Comparison of ENCODE assay signal across 19 cellular contexts in the genomic region with DNA sequence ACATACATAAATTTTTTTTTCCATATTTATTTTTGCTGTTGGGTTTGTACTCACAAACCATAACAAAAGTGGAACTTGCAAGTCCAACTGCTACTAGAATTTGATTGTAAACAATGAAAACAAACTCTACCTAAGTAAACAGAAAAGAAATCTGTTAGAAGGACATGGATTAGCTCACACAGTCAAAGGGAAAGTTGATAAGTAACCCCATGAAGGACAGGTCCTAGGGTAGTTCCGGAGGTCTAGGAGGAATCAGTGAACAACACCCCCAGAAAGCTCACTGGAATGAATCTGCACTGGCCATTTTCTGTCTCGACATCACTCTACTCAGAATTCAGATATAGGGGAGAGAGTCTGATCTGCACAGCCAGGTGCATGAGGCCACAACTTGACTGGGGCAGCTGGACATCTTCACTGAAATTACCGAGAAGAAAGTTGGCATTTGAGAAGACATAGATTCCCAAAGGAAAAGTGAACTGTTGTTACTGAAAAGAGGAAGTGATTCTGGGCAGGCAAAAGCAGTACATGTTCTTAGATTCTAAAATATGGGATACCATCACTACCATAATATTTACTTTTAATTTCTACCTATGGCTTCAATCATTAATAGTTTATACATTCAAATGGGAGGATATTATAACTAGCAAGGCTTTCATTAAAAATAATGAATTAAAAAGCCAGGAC.
"Had no signal": no experiment of that assay in that cellular context is flagged by ENCODE, and none has a peak within 500 bp of the region (broad histone marks: within the 10 kb centered on the region; RNA-seq: fewer than 3 reads in every experiment).

No MANE protein-coding gene starts in this region.

- H3K9me3 Mint-ChIP-seq: activated CD4-positive, alpha-beta T cell treated with anti-CD3 and anti-CD28 coated beads, Interleukin-2, amount 10 ng/mL, durations not matched to agents 7 days and 5 days; activated naive CD8-positive, alpha-beta T cell treated with anti-CD3 and anti-CD28 coated beads, Interleukin-2, amount 10 ng/mL, durations not matched to agents 7 days and 5 days; activated T-cell treated with anti-CD3 and anti-CD28 coated beads, Interleukin-2, amount 50 U/mL, for 24 hours; activated T-helper 2 cell treated with anti-CD3 and anti-CD28 coated beads, Interferon-gamma antibody, Interleukin-2, Interleukin-4, amounts not matched to agents 10 μg/mL and 5 μg/mL and 100 μg/mL, durations not matched to agents 14 hours and 24 hours and 36 hours; neural crest cell; stimulated activated effector memory CD8-positive, alpha-beta T cell treated with anti-CD3 and anti-CD28 coated beads, Interleukin-12 subunit alpha, Interleukin-12 subunit beta, amount 100 ng/mL, for 72 hours had no signal

- DNase-seq: activated CD4-positive, alpha-beta T cell treated with anti-CD3 and anti-CD28 coated beads, Interleukin-2, amount 10 ng/mL, durations not matched to agents 7 days and 5 days; activated CD8-positive, alpha-beta T cell treated with anti-CD3 and anti-CD28 coated beads, Interleukin-2, amount 10 ng/mL, durations not matched to agents 7 days and 5 days; activated naive CD4-positive, alpha-beta T cell treated with Interleukin-2 at 50 U/mL for 16 hours; activated naive CD8-positive, alpha-beta T cell treated with anti-CD3 and anti-CD28 coated beads, Interleukin-2, amount 10 ng/mL, durations not matched to agents 7 days and 5 days; activated T-cell treated with anti-CD3 and anti-CD28 coated beads, Interleukin-2, amount 50 U/mL, for 24 hours; amygdala; dermis blood vessel endothelial cell; effector memory CD4-positive, alpha-beta T cell; left colon; stimulated activated CD4-positive, alpha-beta T cell treated with anti-CD3 and anti-CD28 coated beads, Interleukin-4, amount 100 ng/mL, for 24 hours; stomach; trophoblast cell had no signal

- H3K36me3 Mint-ChIP-seq: activated naive CD8-positive, alpha-beta T cell treated with anti-CD3 and anti-CD28 coated beads, Interleukin-2, amount 10 ng/mL, durations not matched to agents 7 days and 5 days; stimulated activated effector memory CD8-positive, alpha-beta T cell treated with anti-CD3 and anti-CD28 coated beads, Interleukin-12 subunit alpha, Interleukin-12 subunit beta, amount 100 ng/mL, for 72 hours had no signal

- H3K9me3 ChIP-seq: prostate gland, stomach, vagina had no signal

- H3K27ac ChIP-seq: hepatocyte, prostate gland, stomach, vagina had no signal

- H3K4me1 ChIP-seq: prostate gland, stomach, vagina had no signal

- H3K4me2 ChIP-seq: smooth muscle cell had no signal

- H3K4me3 Mint-ChIP-seq: activated CD4-positive, alpha-beta T cell treated with anti-CD3 and anti-CD28 coated beads, Interleukin-2, amount 10 ng/mL, durations not matched to agents 7 days and 5 days; activated CD8-positive, alpha-beta T cell treated with anti-CD3 and anti-CD28 coated beads, Interleukin-2, amount 10 ng/mL, durations not matched to agents 7 days and 5 days; activated naive CD8-positive, alpha-beta T cell treated with anti-CD3 and anti-CD28 coated beads, Interleukin-2, amount 10 ng/mL, durations not matched to agents 7 days and 5 days; activated T-cell treated with anti-CD3 and anti-CD28 coated beads, Interleukin-2, amount 50 U/mL, for 24 hours; neural crest cell; stimulated activated effector memory CD8-positive, alpha-beta T cell treated with anti-CD3 and anti-CD28 coated beads, Interleukin-12 subunit alpha, Interleukin-12 subunit beta, amount 100 ng/mL, for 72 hours had no signal

- H3K4me3 ChIP-seq: hepatocyte, prostate gland, smooth muscle cell, stomach, vagina had no signal

- H2AFZ ChIP-seq: hepatocyte had no signal

- H3K79me2 ChIP-seq: hepatocyte had no signal

- H3K27ac Mint-ChIP-seq: activated CD4-positive, alpha-beta T cell treated with anti-CD3 and anti-CD28 coated beads, Interleukin-2, amount 10 ng/mL, durations not matched to agents 7 days and 5 days; activated CD8-positive, alpha-beta T cell treated with anti-CD3 and anti-CD28 coated beads, Interleukin-2, amount 10 ng/mL, durations not matched to agents 7 days and 5 days; activated naive CD8-positive, alpha-beta T cell treated with anti-CD3 and anti-CD28 coated beads, Interleukin-2, amount 10 ng/mL, durations not matched to agents 7 days and 5 days; activated T-cell treated with anti-CD3 and anti-CD28 coated beads, Interleukin-2, amount 50 U/mL, for 24 hours; activated T-helper 2 cell treated with anti-CD3 and anti-CD28 coated beads, Interferon-gamma antibody, Interleukin-2, Interleukin-4, amounts not matched to agents 10 μg/mL and 5 μg/mL and 100 μg/mL, durations not matched to agents 14 hours and 24 hours and 36 hours; stimulated activated effector memory CD8-positive, alpha-beta T cell treated with anti-CD3 and anti-CD28 coated beads, Interleukin-12 subunit alpha, Interleukin-12 subunit beta, amount 100 ng/mL, for 72 hours had no signal

- ATAC-seq: activated CD8-positive, alpha-beta T cell treated with anti-CD3 and anti-CD28 coated beads, Interleukin-2, amount 10 ng/mL, durations not matched to agents 7 days and 5 days; left colon; stimulated activated effector memory CD8-positive, alpha-beta T cell treated with anti-CD3 and anti-CD28 coated beads, Interleukin-12 subunit alpha, Interleukin-12 subunit beta, amount 100 ng/mL, for 72 hours had no signal

- H3K4me1 Mint-ChIP-seq: activated CD4-positive, alpha-beta T cell treated with anti-CD3 and anti-CD28 coated beads, Interleukin-2, amount 10 ng/mL, durations not matched to agents 7 days and 5 days; activated naive CD8-positive, alpha-beta T cell treated with anti-CD3 and anti-CD28 coated beads, Interleukin-2, amount 10 ng/mL, durations not matched to agents 7 days and 5 days; neural crest cell; stimulated activated effector memory CD8-positive, alpha-beta T cell treated with anti-CD3 and anti-CD28 coated beads, Interleukin-12 subunit alpha, Interleukin-12 subunit beta, amount 100 ng/mL, for 72 hours had no signal

- H3K36me3 ChIP-seq: prostate gland, stomach, vagina had no signal

- H3K27me3 ChIP-seq: hepatocyte, stomach, vagina had no signal

- H3K27me3 Mint-ChIP-seq: activated T-cell treated with anti-CD3 and anti-CD28 coated beads, Interleukin-2, amount 50 U/mL, for 24 hours had no signal
